Comparison of ENCODE assay signal across 1 cellular context in genomic region chr17:75025398-75025734, GRCh38.
TF ChIP-seq lines count a peak whose summit lies in the region.

No MANE protein-coding gene starts in this region.

TF ChIP-seq in GM12878, 131 proteins besides CTCF, POLR2A, EP300 and RAD21:
- TF ChIP-seq RUNX3 (IDR thresholded peaks at IDR 0.05; ENCODE audit: low read length): 0 out of 2 replicates have a peak, but pooled peaks have one; percentile 20
